ENCODE assay signal across 8 cellular contexts in genomic region chr17:39198186-39198566, GRCh38. TPM values are rescaled to one million over a fixed set of nuclear protein-coding genes. Genes with fewer than 3 reads are reported as not detected.
DNase-seq lines count a peak whose midpoint lies in the region; ATAC-seq and TF ChIP-seq lines count a peak whose summit lies in the region.

No MANE protein-coding gene starts in this region.

- no peak for TF ChIP-seq CTCF in brain microvascular endothelial cell (IDR thresholded peaks at IDR 0.05; ENCODE audit: low read depth, low read length, missing control alignments)
- TF ChIP-seq CTCF in neural cell (IDR thresholded peaks at IDR 0.05; ENCODE audit: poor library complexity, severe bottlenecking): no peak
- TF ChIP-seq CTCF in lower leg skin (IDR thresholded peaks at IDR 0.05): no peak

- H3K36me3 ChIP-seq in BLaER1 treated with 17β-estradiol and CSF1 and Interleukin-3, amounts not matched to agents 10 nM and 100 nM: peaks cover 29 to 36% (median 35%) of the 10 kb centered on the region in 11 experiments
- peaks cover 31% of the 10 kb centered on the region for H3K36me3 ChIP-seq in brain microvascular endothelial cell (replicated peaks)
- no peaks in the 10 kb centered on the region for H3K36me3 ChIP-seq in neural cell (ENCODE audit: insufficient read depth, low read length)

- TF ChIP-seq POLR2A in lower leg skin (IDR thresholded peaks at IDR 0.05): no peak

- H3K27ac ChIP-seq in BLaER1 treated with 17β-estradiol and CSF1 and Interleukin-3, amounts not matched to agents 10 nM and 100 nM: peak overlapping the region in 10 of 11 experiments; percentile 34 to 100 (median 98); a peak in 18 of 22 replicates
- H3K27ac ChIP-seq in brain microvascular endothelial cell (no peak overlapping the region), neural cell (ENCODE audit: low read length) (peak overlapping the region; percentile 97)

- peak; percentile 52 for DNase-seq in KBM-7
- no peak for DNase-seq in brain microvascular endothelial cell
- DNase-seq in C1 segment of cervical spinal cord (lab: John Stamatoyannopoulos, UW): no peak
- no peak for DNase-seq in NCI-H1092 treated with DMSO at 0.1 percent for 48 hours (lab: John Stamatoyannopoulos, UW)
- DNase-seq in lower leg skin (ENCODE audit: low spot score in 2 of 2): no peak

- H3K9me3 ChIP-seq in BLaER1 treated with 17β-estradiol and CSF1 and Interleukin-3, amounts not matched to agents 10 nM and 100 nM (replicated peaks in 1 of 11): no peaks in the 10 kb centered on the region
- no peaks in the 10 kb centered on the region for H3K9me3 ChIP-seq in neural cell (ENCODE audit: low read length)

- in situ Hi-C loops in KBM-7 (cut with MboI; ENCODE audit: low pct_unique_long_range_greater_than_20kb, low sequenced_read_pairs): no loop called here
- in situ Hi-C loops in brain microvascular endothelial cell (cut with HindIII; ENCODE audit: low pct_ligation_motif_present, low sequenced_read_pairs): no loop called here

- ATAC-seq in GM19455 (IDR thresholded peaks at IDR 0.05; ENCODE audit: unreplicated experiment): no peak

- no peak for TF ChIP-seq RAD21 in neural cell (conservative IDR thresholded peaks at IDR 0.05)

- H3K4me3 ChIP-seq in BLaER1 treated with 17β-estradiol and CSF1 and Interleukin-3, amounts not matched to agents 10 nM and 100 nM: peak overlapping the region; percentile 61 to 84 (median 80); a peak in 18 of 20 replicates
- H3K4me3 ChIP-seq in brain microvascular endothelial cell (ENCODE audit: low read depth, low read length): peak overlapping the region; percentile 79
- H3K4me3 ChIP-seq in neural cell (ENCODE audit: low read length): peak overlapping the region; percentile 98
- H3K4me3 ChIP-seq in lower leg skin (ENCODE audit: low read depth, poor library complexity, severe bottlenecking): no peak overlapping the region

- 58 to 80% methylated on average over 4 of the region's 4 CpGs for WGBS in lower leg skin, 2 donors

- intact Hi-C loops in lower leg skin (cut with DNase I; ENCODE audit: low total_unique reads): no loop called here

- peak overlapping the region; percentile 79 to 98 (median 93) for H3K4me2 ChIP-seq in BLaER1 treated with 17β-estradiol and CSF1 and Interleukin-3, amounts not matched to agents 10 nM and 100 nM
- H3K4me2 ChIP-seq in neural cell (ENCODE audit: low read length): peak overlapping the region; percentile 60

- no peaks in the 10 kb centered on the region for H3K9me2 ChIP-seq in neural cell (ENCODE audit: insufficient read depth, low read length)

- H3K4me1 ChIP-seq in BLaER1 treated with 17β-estradiol and CSF1 and Interleukin-3, amounts not matched to agents 10 nM and 100 nM: peaks cover 69 to 78% (median 75%) of the 10 kb centered on the region in 10 experiments

- H3K27me3 ChIP-seq in BLaER1 treated with 17β-estradiol and CSF1 and Interleukin-3, amounts not matched to agents 10 nM and 100 nM: no peaks in the 10 kb centered on the region
- no peaks in the 10 kb centered on the region for H3K27me3 ChIP-seq in brain microvascular endothelial cell (replicated peaks)
- H3K27me3 ChIP-seq in neural cell (ENCODE audit: insufficient read depth, low read depth, low read length): no peaks in the 10 kb centered on the region

- peak overlapping the region in 8 of 11 experiments; percentile 81 to 97 (median 88); a peak in 17 of 22 replicates for H3K9ac ChIP-seq in BLaER1 treated with 17β-estradiol and CSF1 and Interleukin-3, amounts not matched to agents 10 nM and 100 nM
- H3K9ac ChIP-seq in neural cell (ENCODE audit: low read length): peak overlapping the region; percentile 98

- peaks cover 25 to 56% (median 50%) of the 10 kb centered on the region in 11 experiments for H4K20me1 ChIP-seq in BLaER1 treated with 17β-estradiol and CSF1 and Interleukin-3, amounts not matched to agents 10 nM and 100 nM
- H4K20me1 ChIP-seq in neural cell (ENCODE audit: insufficient read depth): peaks cover 6% of the 10 kb centered on the region

- no peak for TF ChIP-seq EP300 in neural cell (conservative IDR thresholded peaks at IDR 0.05; ENCODE audit: poor library complexity, severe bottlenecking)

- peaks cover 45% of the 10 kb centered on the region for H3K79me2 ChIP-seq in neural cell (replicated peaks; ENCODE audit: insufficient read depth, low read length)

- H2AFZ ChIP-seq in neural cell (ENCODE audit: low read depth, low read length): peak overlapping the region; percentile 18

- H3F3A ChIP-seq in neural cell (ENCODE audit: insufficient read depth, low read length, poor library complexity, severe bottlenecking): no peaks in the 10 kb centered on the region

TF ChIP-seq in neural cell, 6 proteins besides CTCF, POLR2A, EP300 and RAD21:
- no peak for TF ChIP-seq MXI1 (conservative IDR thresholded peaks at IDR 0.05; ENCODE audit: poor library complexity, severe bottlenecking)
- no peak for TF ChIP-seq SMC3 (conservative IDR thresholded peaks at IDR 0.05; ENCODE audit: poor library complexity)
- no peak for TF ChIP-seq POLR2AphosphoS5 (IDR thresholded peaks at IDR 0.05)
- TF ChIP-seq TAF1 (IDR thresholded peaks at IDR 0.05; ENCODE audit: low read depth): no peak
- no peak for TF ChIP-seq EZH2 (IDR thresholded peaks at IDR 0.05; ENCODE audit: borderline replicate concordance, insufficient read depth, low read length, poor library complexity, severe bottlenecking)
- TF ChIP-seq REST (IDR thresholded peaks at IDR 0.05; ENCODE audit: borderline replicate concordance): no peak

RNA-seq across cellular contexts. Expression of gene CACNB1, which starts 0.7 kb away (rescaled TPM):
- 18.9 and 29.1 TPM in 2 replicates for polyA plus RNA-seq in neural cell
- 41.4 and 44.1 TPM in 2 replicates for polyA minus RNA-seq in neural cell
- total RNA-seq in lower leg skin: 10 to 100 TPM in 2 of 4 donors, 1 to 10 TPM in 2; 5.7 to 13.1 (median 11.2) TPM

RNA-seq across cellular contexts. Expression of gene RPL19, which starts 1.9 kb away (rescaled TPM):
- polyA plus RNA-seq in neural cell: 1,422 and 1,623 TPM in 2 replicates
- 512 and 605 TPM in 2 replicates for polyA minus RNA-seq in neural cell
- total RNA-seq in lower leg skin: 1,000 to 10,000 TPM; 3,050 to 5,448 (median 3,578) TPM

RNA-seq across cellular contexts. Expression of gene STAC2, which starts 27.6 kb away (rescaled TPM):
- polyA plus RNA-seq in neural cell: not detected in 2 replicates
- polyA minus RNA-seq in neural cell: not detected in 2 replicates
- 10 to 100 TPM in 2 of 4 donors, 1 to 10 TPM in 2; 2.3 to 35.6 (median 10.8) TPM for total RNA-seq in lower leg skin

RNA-seq across cellular contexts. Expression of gene ARL5C, which starts 32.2 kb away (rescaled TPM):
- not detected in 2 replicates for polyA plus RNA-seq in neural cell
- 0.23 TPM in 1 of 2 replicates, not detected in the other for polyA minus RNA-seq in neural cell
- not detected for total RNA-seq in lower leg skin

RNA-seq across cellular contexts. Expression of gene PLXDC1, which starts 46.7 kb away (rescaled TPM):
- 10.0 and 13.5 TPM in 2 replicates for polyA plus RNA-seq in neural cell
- 6.3 and 8.2 TPM in 2 replicates for polyA minus RNA-seq in neural cell
- 1 to 10 TPM; 2.7 to 8.1 (median 5.2) TPM for total RNA-seq in lower leg skin
